Comparison of ENCODE assay signal across 1 cellular context in genomic region chr21:44471996-44472395, GRCh38.
TF ChIP-seq lines count a peak whose summit lies in the region.

No MANE protein-coding gene starts in this region.

TF ChIP-seq in HEK293, 187 proteins besides CTCF, POLR2A, EP300 and RAD21 (continued from another document):
- no peak for TF ChIP-seq ZNF664 (tag by site-specific recombination; IDR thresholded peaks at IDR 0.05)
